1 cellular context compared by ENCODE assay signal in the genomic region with DNA sequence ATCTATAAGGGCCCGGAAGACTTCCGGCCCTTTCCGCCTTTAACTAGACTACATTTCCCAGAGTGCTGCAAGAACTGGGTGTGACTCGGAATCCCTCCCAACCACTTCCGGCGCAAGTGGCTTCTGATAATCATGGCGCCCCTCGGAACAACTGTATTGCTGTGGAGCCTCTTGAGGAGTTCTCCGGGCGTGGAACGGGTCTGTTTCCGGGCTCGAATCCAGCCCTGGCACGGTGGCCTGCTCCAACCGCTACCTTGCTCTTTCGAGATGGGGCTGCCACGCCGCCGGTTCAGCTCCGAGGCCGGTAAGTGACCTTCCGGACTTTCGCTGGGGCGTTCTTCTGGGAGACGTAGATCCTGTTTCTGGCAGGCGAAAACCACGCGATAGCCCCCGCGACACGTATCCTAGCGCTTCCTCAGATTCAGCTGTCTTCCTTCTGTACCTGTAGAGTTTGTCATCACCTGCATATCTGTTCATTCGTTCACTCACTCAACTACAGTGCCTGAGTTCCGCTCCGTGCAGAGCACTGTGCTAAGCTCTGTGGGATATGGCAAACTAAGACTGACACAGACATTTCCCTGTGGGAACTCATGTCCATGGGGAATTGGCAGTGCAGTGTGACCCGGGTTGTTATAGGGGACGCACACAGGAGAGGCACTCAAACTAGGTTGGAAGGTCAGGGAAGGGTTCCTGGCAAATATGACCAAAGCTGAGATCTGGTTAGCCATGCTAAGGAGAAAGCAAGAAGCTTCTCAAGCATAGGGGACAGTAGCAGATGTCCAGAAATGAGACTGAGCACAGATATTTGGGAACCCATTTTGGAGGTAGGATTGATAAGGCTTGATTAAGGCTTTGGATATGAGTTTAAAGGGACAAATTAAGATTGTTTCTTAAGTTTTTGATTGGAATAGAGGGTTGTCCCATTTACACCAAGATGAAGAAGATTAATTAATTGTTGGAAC.
A peak's percentile ranks its signal among the peaks of the same experiment; 100 is the strongest.
TF ChIP-seq lines count a peak whose summit lies in the region.

Gene MRPS22 (plus strand): TSS at position 126 of the 962 bp plus-strand sequence. CDS start 7 bp downstream, at position 133.

TF ChIP-seq in HepG2, 621 proteins besides CTCF, POLR2A, EP300 and RAD21 (continued from another document):
- TF ChIP-seq, protein P1, sequence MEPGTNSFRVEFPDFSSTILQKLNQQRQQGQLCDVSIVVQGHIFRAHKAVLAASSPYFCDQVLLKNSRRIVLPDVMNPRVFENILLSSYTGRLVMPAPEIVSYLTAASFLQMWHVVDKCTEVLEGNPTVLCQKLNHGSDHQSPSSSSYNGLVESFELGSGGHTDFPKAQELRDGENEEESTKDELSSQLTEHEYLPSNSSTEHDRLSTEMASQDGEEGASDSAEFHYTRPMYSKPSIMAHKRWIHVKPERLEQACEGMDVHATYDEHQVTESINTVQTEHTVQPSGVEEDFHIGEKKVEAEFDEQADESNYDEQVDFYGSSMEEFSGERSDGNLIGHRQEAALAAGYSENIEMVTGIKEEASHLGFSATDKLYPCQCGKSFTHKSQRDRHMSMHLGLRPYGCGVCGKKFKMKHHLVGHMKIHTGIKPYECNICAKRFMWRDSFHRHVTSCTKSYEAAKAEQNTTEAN (CRISPR knock-in tag; conservative IDR thresholded peaks at IDR 0.05): no peak
- TF ChIP-seq PAF1 (CRISPR knock-in tag; IDR thresholded peaks at IDR 0.05) (no peak), ZMAT3 (CRISPR knock-in tag; conservative IDR thresholded peaks at IDR 0.05) (peak; percentile 47; the same call in 1 of the 2 replicates), ZNF335 (CRISPR knock-in tag; IDR thresholded peaks at IDR 0.05) (no peak), ZNF207 (IDR thresholded peaks at IDR 0.05; ENCODE audit: borderline replicate concordance) (no peak), SKIL (CRISPR knock-in tag; IDR thresholded peaks at IDR 0.05; ENCODE audit: borderline replicate concordance) (no peak), GATAD2A (CRISPR knock-in tag; IDR thresholded peaks at IDR 0.05) (peak; percentile 38; the same call in 1 of the 2 replicates), ZNF678 (CRISPR knock-in tag; IDR thresholded peaks at IDR 0.05) (0 out of 2 replicates have a peak, but pooled peaks have one; percentile 20), ZMYM3 (CRISPR knock-in tag; IDR thresholded peaks at IDR 0.05) (no peak; the same call in 1 of the 2 replicates), ZNF639 (CRISPR knock-in tag; conservative IDR thresholded peaks at IDR 0.05) (peak; percentile 16; the same call in 1 of the 2 replicates), ZBTB3 (CRISPR knock-in tag; IDR thresholded peaks at IDR 0.05; ENCODE audit: borderline replicate concordance, low read depth) (no peak), BHLHE40 (IDR thresholded peaks at IDR 0.05; ENCODE audit: low read length) (no peak), NFIB (CRISPR knock-in tag; IDR thresholded peaks at IDR 0.05; ENCODE audit: borderline replicate concordance) (no peak)
